Comparison of ENCODE assay signal across 35 cellular contexts in the genomic region with DNA sequence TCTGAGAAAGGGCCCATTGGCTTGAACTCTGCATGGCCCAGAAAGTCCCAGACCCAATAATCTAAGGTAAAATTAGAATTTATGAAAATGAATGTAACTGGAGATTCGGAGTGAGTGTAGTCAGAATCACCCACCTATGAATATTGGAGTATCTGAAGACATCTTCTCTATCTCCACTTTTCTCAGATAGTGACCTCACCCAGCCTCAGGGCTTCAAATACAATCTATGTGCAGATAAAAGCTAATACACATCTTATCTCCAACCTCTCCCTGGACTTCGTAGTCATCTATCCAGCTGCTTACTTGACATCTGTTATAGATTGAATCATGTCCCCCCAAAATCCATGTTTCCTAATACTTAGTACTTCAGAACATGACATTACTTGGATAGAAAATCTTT.
"Had no signal": no experiment of that assay in that cellular context is flagged by ENCODE, and none has a peak within 500 bp of the region (broad histone marks: within the 10 kb centered on the region; RNA-seq: fewer than 3 reads in every experiment).

No MANE protein-coding gene starts in this region.

- DNase-seq: Karpas-422, Kasumi-1, KG1, MG63, MM.1S, MV-4-11, NCI-H1048, NCI-H1092, NCI-H1092 treated with DMSO at 0.1 percent for 48 hours, NCI-H1105, NCI-H1105 treated with DMSO at 0.1 percent for 48 hours, NCI-H1417, NCI-H1417 treated with DMSO at 0.1 percent for 48 hours, NCI-H1436, NCI-H1436 treated with DMSO at 0.1 percent for 48 hours, NCI-H146, NCI-H1694, NCI-H1694 treated with DMSO at 0.1 percent for 48 hours, NCI-H187, NCI-H187 treated with DMSO at 0.1 percent for 48 hours, NCI-H1930, NCI-H2029, NCI-H2029 treated with DMSO at 0.1 percent for 48 hours, NCI-H2081, NCI-H2081 treated with DMSO at 0.1 percent for 48 hours, NCI-H2107, NCI-H2171, NCI-H2171 treated with DMSO at 0.1 percent for 48 hours, NCI-H2227 treated with DMSO at 0.1 percent for 48 hours, NCI-H345, NCI-H446, NCI-H446 treated with DMSO at 0.1 percent for 48 hours, NCI-H510A, NCI-H510A treated with DMSO at 0.1 percent for 48 hours had no signal

- H3K9ac ChIP-seq: KMS-11 had no signal

- H3K9me3 ChIP-seq: MG63 had no signal

- H3K4me2 ChIP-seq: KMS-11 had no signal

- H3K27me3 ChIP-seq: MG63 had no signal

- H3K27ac ChIP-seq: KMS-11 had no signal

- H3K36me3 ChIP-seq: MG63 had no signal

- H3K4me3 ChIP-seq: MG63 had no signal
